In genomic region chr5:176530983-176531901, GRCh38 we compare ENCODE assay signal across 9 cellular contexts. TPM values are rescaled to one million over a fixed set of nuclear protein-coding genes. Genes with fewer than 3 reads are reported as not detected.
DNase-seq lines count a peak whose midpoint lies in the region; ATAC-seq and TF ChIP-seq lines count a peak whose summit lies in the region.
"Had no signal": no experiment of that assay in that cellular context is flagged by ENCODE, and none has a peak within 500 bp of the region (broad histone marks: within the 10 kb centered on the region; RNA-seq: fewer than 3 reads in every experiment).

No MANE protein-coding gene starts in this region.

- no peaks in the 10 kb centered on the region for H3K36me3 ChIP-seq in smooth muscle cell (ENCODE audit: low read depth)

- no peak overlapping the region for H3K4me2 ChIP-seq in smooth muscle cell

- peak overlapping the region; percentile 91 for H3K27ac Mint-ChIP-seq in T-helper 1 cell treated with Interleukin-12 subunit alpha and Interleukin-12 subunit beta and Interleukin-4 antibody, amounts not matched to agents 30 μg/mL and 1 μg/mL, for 36 hours
- peak overlapping the region; percentile 59 for H3K27ac Mint-ChIP-seq in stimulated activated naive B cell treated with anti-CD40 and anti-IgM and Interleukin-4, amounts not matched to agents 10 μg/mL and 1 μg/mL and 100 μg/mL, for 72 hours
- H3K27ac Mint-ChIP-seq: WTC11 had no signal

- no peak overlapping the region for H2AFZ ChIP-seq in smooth muscle cell (ENCODE audit: low read depth)

- peaks cover 36% of the 10 kb centered on the region for H3K4me1 Mint-ChIP-seq in T-helper 1 cell treated with Interleukin-12 subunit alpha and Interleukin-12 subunit beta and Interleukin-4 antibody, amounts not matched to agents 30 μg/mL and 1 μg/mL, for 36 hours (ENCODE audit: low read depth)
- H3K4me1 Mint-ChIP-seq in stimulated activated naive B cell treated with anti-CD40 and anti-IgM and Interleukin-4, amounts not matched to agents 10 μg/mL and 1 μg/mL and 100 μg/mL, for 72 hours: peaks cover 48 to 62% of the 10 kb centered on the region in 2 donors

- 95% methylated on average over 24 of the region's 24 CpGs for WGBS in smooth muscle cell (ENCODE audit: low lambda C conversion rate)

- no peaks in the 10 kb centered on the region for H3K9me3 ChIP-seq in smooth muscle cell (replicated peaks; ENCODE audit: low read depth)

- no peak overlapping the region for H3K9ac ChIP-seq in smooth muscle cell (ENCODE audit: low read depth)

- no peaks in the 10 kb centered on the region for H3K27me3 ChIP-seq in smooth muscle cell (ENCODE audit: low read depth)

- no peaks in the 10 kb centered on the region for H3K9me3 Mint-ChIP-seq in T-helper 1 cell treated with Interleukin-12 subunit alpha and Interleukin-12 subunit beta and Interleukin-4 antibody, amounts not matched to agents 30 μg/mL and 1 μg/mL, for 36 hours
- H3K9me3 Mint-ChIP-seq in stimulated activated naive B cell treated with anti-CD40 and anti-IgM and Interleukin-4, amounts not matched to agents 10 μg/mL and 1 μg/mL and 100 μg/mL, for 72 hours: no peaks in the 10 kb centered on the region
- H3K9me3 Mint-ChIP-seq: WTC11 had no signal

- H3K4me3 ChIP-seq in smooth muscle cell: no peak overlapping the region

- no peak for TF ChIP-seq CTCF in smooth muscle cell (IDR thresholded peaks at IDR 0.05; ENCODE audit: borderline replicate concordance, insufficient read depth, poor library complexity, severe bottlenecking)

- peaks cover 48% of the 10 kb centered on the region for H3K36me3 Mint-ChIP-seq in T-helper 1 cell treated with Interleukin-12 subunit alpha and Interleukin-12 subunit beta and Interleukin-4 antibody, amounts not matched to agents 30 μg/mL and 1 μg/mL, for 36 hours (ENCODE audit: low read depth)
- H3K36me3 Mint-ChIP-seq in stimulated activated naive B cell treated with anti-CD40 and anti-IgM and Interleukin-4, amounts not matched to agents 10 μg/mL and 1 μg/mL and 100 μg/mL, for 72 hours: peaks cover 26 to 30% of the 10 kb centered on the region in 2 donors

- H3K27ac ChIP-seq in smooth muscle cell (ENCODE audit: low read depth): no peak overlapping the region

- H3F3A ChIP-seq in smooth muscle cell (ENCODE audit: low read depth): no peaks in the 10 kb centered on the region

- no peaks in the 10 kb centered on the region for H3K27me3 Mint-ChIP-seq in T-helper 1 cell treated with Interleukin-12 subunit alpha and Interleukin-12 subunit beta and Interleukin-4 antibody, amounts not matched to agents 30 μg/mL and 1 μg/mL, for 36 hours (ENCODE audit: low read depth)
- no peaks in the 10 kb centered on the region for H3K27me3 Mint-ChIP-seq in stimulated activated naive B cell treated with anti-CD40 and anti-IgM and Interleukin-4, amounts not matched to agents 10 μg/mL and 1 μg/mL and 100 μg/mL, for 72 hours

- H4K20me1 ChIP-seq in smooth muscle cell (ENCODE audit: low read depth): peaks cover 58% of the 10 kb centered on the region

- no peak for DNase-seq in activated CD4-positive, CD25-positive, alpha-beta regulatory T cell (lab: John Stamatoyannopoulos, UW)
- peak; percentile 93 for DNase-seq in globus pallidus (ENCODE audit: low spot score)
- no peak for DNase-seq in stimulated activated naive B cell treated with anti-CD40 and anti-IgM and Interleukin-4, amounts not matched to agents 10 μg/mL and 1 μg/mL and 100 μg/mL, for 72 hours
- DNase-seq in smooth muscle cell (lab: John Stamatoyannopoulos, UW; ENCODE audit: unreplicated experiment): no peak

- peaks cover 21% of the 10 kb centered on the region for H3K4me1 ChIP-seq in smooth muscle cell (ENCODE audit: low read depth)

- peak; percentile 37 to 39 for ATAC-seq in activated CD4-positive, CD25-positive, alpha-beta regulatory T cell treated with anti-CD3 and anti-CD28 coated beads, Interleukin-2, amount 50 U/mL, for 24 hours
- ATAC-seq in stimulated activated naive B cell treated with anti-CD40 and anti-IgM and Interleukin-4, amounts not matched to agents 10 μg/mL and 1 μg/mL and 100 μg/mL, for 72 hours (replicated peaks): no peak
- ATAC-seq in HG02981 (IDR thresholded peaks at IDR 0.05; ENCODE audit: unreplicated experiment): no peak
- ATAC-seq in GM19351 (IDR thresholded peaks at IDR 0.05; ENCODE audit: unreplicated experiment): no peak
- ATAC-seq: WTC11 had no signal

- peaks cover 34% of the 10 kb centered on the region for H3K79me2 ChIP-seq in smooth muscle cell (ENCODE audit: low read depth)

- peak overlapping the region; percentile 85 for H3K4me3 Mint-ChIP-seq in T-helper 1 cell treated with Interleukin-12 subunit alpha and Interleukin-12 subunit beta and Interleukin-4 antibody, amounts not matched to agents 30 μg/mL and 1 μg/mL, for 36 hours
- H3K4me3 Mint-ChIP-seq in stimulated activated naive B cell treated with anti-CD40 and anti-IgM and Interleukin-4, amounts not matched to agents 10 μg/mL and 1 μg/mL and 100 μg/mL, for 72 hours: peak overlapping the region; percentile 55 to 69
- H3K4me3 Mint-ChIP-seq: WTC11 had no signal

RNA-seq across cellular contexts. Expression of gene RNF44, which starts 6.0 kb away (rescaled TPM):
- total RNA-seq in smooth muscle cell: 5.7 and 9.0 TPM in 2 replicates
- 6.8 and 8.9 TPM in 2 replicates for polyA plus RNA-seq in smooth muscle cell

RNA-seq across cellular contexts. Expression of gene CDHR2, which starts 17.9 kb away (rescaled TPM):
- 0.09 and 0.13 TPM in 2 replicates for total RNA-seq in smooth muscle cell
- polyA plus RNA-seq in smooth muscle cell: 0.08 TPM in 1 of 2 replicates, not detected in the other

Comparison
In these comparisons a context has a peak if more than half of its experiments do, and no peak if none do; other contexts are left out.
1. ATAC-seq: peak in activated CD4-positive, CD25-positive, alpha-beta regulatory T cell treated with anti-CD3 and anti-CD28 coated beads, Interleukin-2, amount 50 U/mL, for 24 hours (2 of 2); none in stimulated activated naive B cell treated with anti-CD40 and anti-IgM and Interleukin-4, amounts not matched to agents 10 μg/mL and 1 μg/mL and 100 μg/mL, for 72 hours (0 of 2), HG02981 (single experiment) and GM19351 (single experiment).